In genomic region chrX:94435799-94436198, GRCh38 we compare ENCODE assay signal across 15 cellular contexts.
DNase-seq lines count a peak whose midpoint lies in the region; ATAC-seq, FAIRE-seq and TF ChIP-seq lines count a peak whose summit lies in the region.
"Had no signal": no experiment of that assay in that cellular context is flagged by ENCODE, and none has a peak within 500 bp of the region (broad histone marks: within the 10 kb centered on the region; RNA-seq: fewer than 3 reads in every experiment).

No MANE protein-coding gene starts in this region.

- H4K12ac ChIP-seq in trophoblast cell (ENCODE audit: low read depth, low read length): no peak overlapping the region

- H3K23ac ChIP-seq in trophoblast cell (ENCODE audit: low read length): no peak overlapping the region

- H3K18ac ChIP-seq in trophoblast cell (ENCODE audit: low read length): no peak overlapping the region

- FAIRE-seq in GM19239 (lab: Jason Lieb, UNC) (peak; percentile 71), GM12892 (lab: Jason Lieb, UNC) (no peak)
- FAIRE-seq: A204.1, D721Med had no signal

- no peaks in the 10 kb centered on the region for H3K9me3 ChIP-seq in trophoblast cell (ENCODE audit: insufficient read depth, low read depth, low read length)

- WGBS in trophoblast cell (ENCODE audit: extremely low coverage, insufficient coverage, insufficient read length): no CpG with 5 or more reads among the region's 4 CpGs

- no peaks in the 10 kb centered on the region for H3K79me1 ChIP-seq in trophoblast cell (ENCODE audit: low read length)

- no peak overlapping the region for H2AK5ac ChIP-seq in trophoblast cell (ENCODE audit: low read length)

- H3K4me2 ChIP-seq in trophoblast cell (ENCODE audit: low read length): no peak overlapping the region
- H3K4me2 ChIP-seq: GM23338 had no signal

- no peak overlapping the region for H2BK12ac ChIP-seq in trophoblast cell (ENCODE audit: low read length)

- no peak overlapping the region for H3K14ac ChIP-seq in trophoblast cell (ENCODE audit: low read length)

- H3K27me3 ChIP-seq in trophoblast cell (ENCODE audit: insufficient read depth, low read length): no peaks in the 10 kb centered on the region

- H3K4me1 ChIP-seq in trophoblast cell (ENCODE audit: control insufficient read depth in 1 of 2, insufficient read depth in 2 of 2, low read length in 2 of 2): no peaks in the 10 kb centered on the region

- no peak overlapping the region for H3K9ac ChIP-seq in trophoblast cell (ENCODE audit: low read length)

- TF ChIP-seq CTCF in epithelial cell of esophagus (IDR thresholded peaks at IDR 0.05; ENCODE audit: insufficient read depth, low read depth, low read length, missing control alignments): no peak

- H2BK120ac ChIP-seq in trophoblast cell (ENCODE audit: insufficient read depth, low read length, poor library complexity): no peak overlapping the region

- no peak overlapping the region for H3K4ac ChIP-seq in trophoblast cell (ENCODE audit: low read depth, low read length)

- no peak overlapping the region for H2BK5ac ChIP-seq in trophoblast cell (ENCODE audit: low read depth, low read length, poor library complexity)

- H4K91ac ChIP-seq in trophoblast cell (ENCODE audit: low read depth, low read length): no peak overlapping the region

- no peak overlapping the region for H2AFZ ChIP-seq in trophoblast cell (ENCODE audit: insufficient read depth, low read length, poor library complexity)
- H2AFZ ChIP-seq: GM23338 had no signal

- TF ChIP-seq POLR2A in GM12892 (IDR thresholded peaks at IDR 0.05; ENCODE audit: low read depth, low read length): no peak

- H3K27ac ChIP-seq in trophoblast cell (ENCODE audit: low read depth, low read length): peak overlapping the region; percentile 53

- ATAC-seq in HG03039 (IDR thresholded peaks at IDR 0.05; ENCODE audit: unreplicated experiment): no peak
- ATAC-seq: GM23338 had no signal

- H4K8ac ChIP-seq in trophoblast cell (ENCODE audit: low read depth, low read length): no peak overlapping the region

- H3K4me3 ChIP-seq in epithelial cell of esophagus (ENCODE audit: low read length) (no peak overlapping the region), trophoblast cell (ENCODE audit: low read depth, low read length) (no peak overlapping the region)
- H3K4me3 ChIP-seq: GM23338 had no signal

- H3K36me3 ChIP-seq in trophoblast cell (ENCODE audit: control insufficient read depth in 1 of 2, insufficient read depth in 2 of 2, low read length in 2 of 2): no peaks in the 10 kb centered on the region

- no peaks in the 10 kb centered on the region for H3K79me2 ChIP-seq in trophoblast cell (ENCODE audit: control insufficient read depth, insufficient read depth, low read length, poor library complexity)

- DNase-seq in DMS53 (lab: John Stamatoyannopoulos, UW): peak; percentile 62
- DNase-seq in GM19239 (ENCODE audit: insufficient read length, low spot score): no peak
- DNase-seq in epithelial cell of esophagus (ENCODE audit: low read depth): peak; percentile 76
- peak; percentile 48 to 80 for DNase-seq in trophoblast cell
- DNase-seq in GM12892 (ENCODE audit: insufficient read length): no peak
- no peak for DNase-seq in NCI-H1436 (lab: John Stamatoyannopoulos, UW)
- DNase-seq: C1 segment of cervical spinal cord; CD4-positive, alpha-beta T cell; DMS153; H7; IMR-90 had no signal

Comparison
In these comparisons a context has a peak if more than half of its experiments do, and no peak if none do; other contexts are left out.
1. DNase-seq: peak in DMS53 (single experiment), epithelial cell of esophagus (single experiment) and trophoblast cell (2 of 2); none in GM19239 (single experiment), GM12892 (single experiment) and NCI-H1436 (single experiment).